17 cellular contexts compared by ENCODE assay signal in genomic region chr4:180538384-180539052, GRCh38.
"Had no signal": no experiment of that assay in that cellular context is flagged by ENCODE, and none has a peak within 500 bp of the region (broad histone marks: within the 10 kb centered on the region; RNA-seq: fewer than 3 reads in every experiment).

No MANE protein-coding gene starts in this region.

- DNase-seq: activated CD4-positive, alpha-beta T cell treated with anti-CD3 and anti-CD28 coated beads for 48 hours; activated CD8-positive, alpha-beta T cell treated with anti-CD3 and anti-CD28 coated beads for 36 hours; activated naive CD8-positive, alpha-beta T cell treated with anti-CD3 and anti-CD28 coated beads for 36 hours; activated T-cell treated with anti-CD3 and anti-CD28 coated beads, Interleukin-2, amount 50 U/mL, for 48 hours; amygdala; body of pancreas; caudate nucleus; hypothalamus; left ventricle myocardium superior; mucosa of descending colon; naive thymus-derived CD4-positive, alpha-beta T cell; occipital lobe; right cardiac atrium; stimulated activated naive CD8-positive, alpha-beta T cell treated with anti-CD3 and anti-CD28 coated beads, Interleukin-15, Interleukin-2, amounts not matched to agents 100 U/mL and 50 U/mL, for 24 hours; T-helper 2 cell; transverse colon had no signal

- H3K4me3 ChIP-seq: body of pancreas, mucosa of descending colon, smooth muscle cell, transverse colon had no signal

- H3K27ac ChIP-seq: body of pancreas, transverse colon had no signal

- H3K9me3 ChIP-seq: body of pancreas, mucosa of descending colon, transverse colon had no signal

- H3K36me3 ChIP-seq: transverse colon had no signal
